In genomic region chr9:6870650-6871477, GRCh38 we compare ENCODE assay signal across 22 cellular contexts.
A peak's percentile ranks its signal among the peaks of the same experiment; 100 is the strongest.
DNase-seq lines count a peak whose midpoint lies in the region; ATAC-seq, FAIRE-seq and TF ChIP-seq lines count a peak whose summit lies in the region.
"Had no signal": no experiment of that assay in that cellular context is flagged by ENCODE, and none has a peak within 500 bp of the region (broad histone marks: within the 10 kb centered on the region; RNA-seq: fewer than 3 reads in every experiment).

No MANE protein-coding gene starts in this region.

- CTCF ChIA-PET in RWPE1 (lab: Yijun Ruan, JAX): interaction anchor here (0.6 kb wide), 1 partner anchor 141 kb away, joined by 3 read pairs; no protein-coding TSS in a partner anchor
- CTCF ChIA-PET in activated CD4-positive, alpha-beta memory T cell treated with anti-CD3 and anti-CD28 coated beads for 36 hours (lab: Charles Lee): interaction anchor here (1.2 kb wide), 1 partner anchor 44 kb away, joined by 3 read pairs; no protein-coding TSS in a partner anchor
- CTCF ChIA-PET in activated CD8-positive, alpha-beta memory T cell treated with anti-CD3 and anti-CD28 coated beads, Interleukin-2, amount 10 ng/mL, durations not matched to agents 7 days and 5 days (lab: Charles Lee): no interaction called here

- no peak overlapping the region for H3K4me3 Mint-ChIP-seq in activated CD4-positive, alpha-beta memory T cell treated with anti-CD3 and anti-CD28 coated beads for 36 hours
- H3K4me3 Mint-ChIP-seq in activated CD8-positive, alpha-beta memory T cell treated with anti-CD3 and anti-CD28 coated beads, Interleukin-2, amount 10 ng/mL, durations not matched to agents 7 days and 5 days: no peak overlapping the region
- H3K4me3 Mint-ChIP-seq: CD14-positive monocyte, HFFc6, nephron, T-cell had no signal

- peaks cover 5% of the 10 kb centered on the region for H3K36me3 Mint-ChIP-seq in activated CD4-positive, alpha-beta memory T cell treated with anti-CD3 and anti-CD28 coated beads for 36 hours
- peaks cover 29% of the 10 kb centered on the region for H3K36me3 Mint-ChIP-seq in activated CD8-positive, alpha-beta memory T cell treated with anti-CD3 and anti-CD28 coated beads, Interleukin-2, amount 10 ng/mL, durations not matched to agents 7 days and 5 days

- DNase-seq in RWPE1 (ENCODE audit: low spot score): peak; percentile 17
- DNase-seq in bronchial epithelial cell (ENCODE audit: low read depth): peak; percentile 51
- DNase-seq in globus pallidus (ENCODE audit: low spot score): peak; percentile 33
- peak; percentile 56 for DNase-seq in pons (ENCODE audit: low spot score)
- DNase-seq in activated CD4-positive, alpha-beta memory T cell treated with anti-CD3 and anti-CD28 coated beads for 36 hours: no peak
- DNase-seq in activated CD8-positive, alpha-beta memory T cell treated with anti-CD3 and anti-CD28 coated beads, Interleukin-2, amount 10 ng/mL, durations not matched to agents 7 days and 5 days: no peak
- DNase-seq in NCI-H1417 treated with DMSO at 0.1 percent for 48 hours (lab: John Stamatoyannopoulos, UW): no peak
- DNase-seq: activated CD4-positive, CD25-positive, alpha-beta regulatory T cell treated with anti-CD3 and anti-CD28 coated beads, Interleukin-2, amount 50 U/mL, for 72 hours; activated CD8-positive, alpha-beta T cell treated with anti-CD3 and anti-CD28 coated beads, Interleukin-2, amount 10 ng/mL, durations not matched to agents 7 days and 5 days; adrenal gland; HFFc6; left colon; NCI-H510A treated with DMSO at 0.1 percent for 48 hours; PC-3; stimulated activated CD4-positive, alpha-beta T cell treated with anti-CD3 and anti-CD28 coated beads, Interleukin-15, amount 100 ng/mL, for 24 hours; T-cell; transverse colon had no signal

- no peak overlapping the region for H3K27ac Mint-ChIP-seq in activated CD4-positive, alpha-beta memory T cell treated with anti-CD3 and anti-CD28 coated beads for 36 hours
- no peak overlapping the region for H3K27ac Mint-ChIP-seq in activated CD8-positive, alpha-beta memory T cell treated with anti-CD3 and anti-CD28 coated beads, Interleukin-2, amount 10 ng/mL, durations not matched to agents 7 days and 5 days
- H3K27ac Mint-ChIP-seq: HFFc6, nephron, T-cell had no signal

- H3K4me3 ChIP-seq in bronchial epithelial cell (ENCODE audit: low read depth, low read length): no peak overlapping the region
- H3K4me3 ChIP-seq: adrenal gland, K562, transverse colon had no signal

- no peak for FAIRE-seq in bronchial epithelial cell (lab: Jason Lieb, UNC)
- FAIRE-seq: D721Med, K562 had no signal

- no peak for ATAC-seq in activated CD8-positive, alpha-beta memory T cell treated with anti-CD3 and anti-CD28 coated beads, Interleukin-2, amount 10 ng/mL, durations not matched to agents 7 days and 5 days
- ATAC-seq: activated CD8-positive, alpha-beta T cell treated with anti-CD3 and anti-CD28 coated beads, Interleukin-2, amount 10 ng/mL, durations not matched to agents 7 days and 5 days; K562; left colon; PC-3; T-cell had no signal

- no peaks in the 10 kb centered on the region for H3K27me3 ChIP-seq in bronchial epithelial cell (ENCODE audit: control insufficient read depth, insufficient read depth, low read length)
- H3K27me3 ChIP-seq: adrenal gland, transverse colon had no signal

- peaks cover 1% of the 10 kb centered on the region for H3K36me3 ChIP-seq in bronchial epithelial cell (ENCODE audit: control insufficient read depth, insufficient read depth, low read length)
- H3K36me3 ChIP-seq: adrenal gland, transverse colon had no signal

- intact Hi-C loops in activated CD4-positive, alpha-beta memory T cell treated with anti-CD3 and anti-CD28 coated beads for 36 hours (cut with micrococcal nuclease): no loop called here

- POLR2A ChIA-PET in RWPE1 (lab: Yijun Ruan, JAX; ENCODE audit: low non-redundant PET): no interaction called here
- POLR2A ChIA-PET in activated CD4-positive, alpha-beta memory T cell treated with anti-CD3 and anti-CD28 coated beads for 36 hours (lab: Charles Lee): no interaction called here

- no peaks in the 10 kb centered on the region for H3K27me3 Mint-ChIP-seq in activated CD4-positive, alpha-beta memory T cell treated with anti-CD3 and anti-CD28 coated beads for 36 hours
- H3K27me3 Mint-ChIP-seq in activated CD8-positive, alpha-beta memory T cell treated with anti-CD3 and anti-CD28 coated beads, Interleukin-2, amount 10 ng/mL, durations not matched to agents 7 days and 5 days: no peaks in the 10 kb centered on the region
- H3K27me3 Mint-ChIP-seq: T-cell had no signal

- TF ChIP-seq CTCF in RWPE1 (conservative IDR thresholded peaks at IDR 0.05; ENCODE audit: low read depth) (no peak), bronchial epithelial cell (IDR thresholded peaks at IDR 0.05; ENCODE audit: insufficient read depth, low read length, severe bottlenecking) (no peak)

- no peaks in the 10 kb centered on the region for H3K9me3 Mint-ChIP-seq in activated CD4-positive, alpha-beta memory T cell treated with anti-CD3 and anti-CD28 coated beads for 36 hours
- H3K9me3 Mint-ChIP-seq in activated CD8-positive, alpha-beta memory T cell treated with anti-CD3 and anti-CD28 coated beads, Interleukin-2, amount 10 ng/mL, durations not matched to agents 7 days and 5 days (ENCODE audit: low read depth): no peaks in the 10 kb centered on the region
- H3K9me3 Mint-ChIP-seq: T-cell had no signal

- no peak overlapping the region for H3K27ac ChIP-seq in RWPE1
- H3K27ac ChIP-seq: adrenal gland, parathyroid adenoma, transverse colon had no signal

- H3K4me1 Mint-ChIP-seq in activated CD4-positive, alpha-beta memory T cell treated with anti-CD3 and anti-CD28 coated beads for 36 hours (ENCODE audit: low read depth): peaks cover 29% of the 10 kb centered on the region
- H3K4me1 Mint-ChIP-seq in activated CD8-positive, alpha-beta memory T cell treated with anti-CD3 and anti-CD28 coated beads, Interleukin-2, amount 10 ng/mL, durations not matched to agents 7 days and 5 days: peaks cover 31% of the 10 kb centered on the region
- H3K4me1 Mint-ChIP-seq: nephron had no signal

Comparison
In these comparisons a context has a peak if more than half of its experiments do, and no peak if none do; other contexts are left out.
1. DNase-seq: peak in RWPE1 (single experiment), bronchial epithelial cell (single experiment), globus pallidus (single experiment) and pons (single experiment); none in activated CD4-positive, alpha-beta memory T cell treated with anti-CD3 and anti-CD28 coated beads for 36 hours (single experiment), activated CD8-positive, alpha-beta memory T cell treated with anti-CD3 and anti-CD28 coated beads, Interleukin-2, amount 10 ng/mL, durations not matched to agents 7 days and 5 days (single experiment) and NCI-H1417 treated with DMSO at 0.1 percent for 48 hours (single experiment).